ENCODE assay signal across 8 cellular contexts in genomic region chr4:145180298-145181090, GRCh38. TPM values are rescaled to one million over a fixed set of nuclear protein-coding genes. Genes with fewer than 3 reads are reported as not detected.
DNase-seq lines count a peak whose midpoint lies in the region; ATAC-seq and TF ChIP-seq lines count a peak whose summit lies in the region.

OTUD4 (minus strand) TSS chr4:145180589; CDS start chr4:145179973, 616 bp downstream.

- H3K27ac Mint-ChIP-seq in activated T-helper 2 cell treated with anti-CD3 and anti-CD28 coated beads, Interferon-gamma antibody, Interleukin-2, Interleukin-4, amounts not matched to agents 10 μg/mL and 5 μg/mL and 100 μg/mL, durations not matched to agents 14 hours and 24 hours and 36 hours, result peak within 1 kb of the TSS; percentile 94
- H3K27ac Mint-ChIP-seq in natural killer cell, result peak within 1 kb of the TSS; percentile 95 to 97

- no peaks in the 10 kb centered on the region for H3K27me3 Mint-ChIP-seq in activated T-helper 2 cell treated with anti-CD3 and anti-CD28 coated beads, Interferon-gamma antibody, Interleukin-2, Interleukin-4, amounts not matched to agents 10 μg/mL and 5 μg/mL and 100 μg/mL, durations not matched to agents 14 hours and 24 hours and 36 hours (ENCODE audit: low read depth)
- no peaks in the 10 kb centered on the region for H3K27me3 Mint-ChIP-seq in natural killer cell (ENCODE audit: low read depth in 2 of 2)

- peak; percentile 24 for TF ChIP-seq CTCF in LNCaP clone FGC (IDR thresholded peaks at IDR 0.05; ENCODE audit: control insufficient read depth, extremely low read depth, insufficient read depth)
- TF ChIP-seq CTCF in RWPE1 (conservative IDR thresholded peaks at IDR 0.05; ENCODE audit: low read depth), result peak; percentile 35
- no peak for TF ChIP-seq CTCF in natural killer cell (IDR thresholded peaks at IDR 0.05)

- peak within 1 kb of the TSS; percentile 92 for H3K27ac ChIP-seq in RWPE1

- CTCF ChIA-PET in RWPE1 (lab: Yijun Ruan, JAX), result interaction anchor here (0.8 kb wide), 1 partner anchor 12 kb away, joined by 3 read pairs; no protein-coding TSS in a partner anchor

- H3K4me3 ChIP-seq in LNCaP clone FGC (ENCODE audit: low read depth, low read length), result peak within 1 kb of the TSS; percentile 77

- peak; percentile 94 for DNase-seq in EL
- peak; percentile 70 for DNase-seq in GOT3 (lab: John Stamatoyannopoulos, UW)
- DNase-seq in LNCaP clone FGC (ENCODE audit: low read depth), result peak; percentile 89
- DNase-seq in RWPE1 (ENCODE audit: low spot score), result peak; percentile 90
- peak; percentile 94 for DNase-seq in activated T-helper 2 cell treated with anti-CD3 and anti-CD28 coated beads, Interferon-gamma antibody, Interleukin-2, Interleukin-4, amounts not matched to agents 10 μg/mL and 5 μg/mL and 100 μg/mL, durations not matched to agents 14 hours and 24 hours and 36 hours (ENCODE audit: low spot score)
- peak; percentile 89 for DNase-seq in fibroblast of peridontal ligament (ENCODE audit: extremely low read depth)
- peak; percentile 94 for DNase-seq in natural killer cell
- DNase-seq in stimulated activated naive CD4-positive, alpha-beta T cell treated with Interleukin-2 at 50 U/mL for 16 hours (lab: John Stamatoyannopoulos, UW), result peak; percentile 99

- H3K9me3 Mint-ChIP-seq in activated T-helper 2 cell treated with anti-CD3 and anti-CD28 coated beads, Interferon-gamma antibody, Interleukin-2, Interleukin-4, amounts not matched to agents 10 μg/mL and 5 μg/mL and 100 μg/mL, durations not matched to agents 14 hours and 24 hours and 36 hours, result no peaks in the 10 kb centered on the region
- H3K9me3 Mint-ChIP-seq in natural killer cell, result no peaks in the 10 kb centered on the region

- H3K4me1 Mint-ChIP-seq in activated T-helper 2 cell treated with anti-CD3 and anti-CD28 coated beads, Interferon-gamma antibody, Interleukin-2, Interleukin-4, amounts not matched to agents 10 μg/mL and 5 μg/mL and 100 μg/mL, durations not matched to agents 14 hours and 24 hours and 36 hours (ENCODE audit: low read depth), result peaks cover 14% of the 10 kb centered on the region
- H3K4me1 Mint-ChIP-seq in natural killer cell, result peaks cover 36 to 37% of the 10 kb centered on the region in 2 donors

- POLR2A ChIA-PET in RWPE1 (lab: Yijun Ruan, JAX; ENCODE audit: low non-redundant PET), result no interaction called here

- H3K36me3 Mint-ChIP-seq in activated T-helper 2 cell treated with anti-CD3 and anti-CD28 coated beads, Interferon-gamma antibody, Interleukin-2, Interleukin-4, amounts not matched to agents 10 μg/mL and 5 μg/mL and 100 μg/mL, durations not matched to agents 14 hours and 24 hours and 36 hours (ENCODE audit: low read depth), result peaks cover 20% of the 10 kb centered on the region
- H3K36me3 Mint-ChIP-seq in natural killer cell, result no peaks in the 10 kb centered on the region

- intact Hi-C loops in activated T-helper 2 cell treated with anti-CD3 and anti-CD28 coated beads, Interferon-gamma antibody, Interleukin-2, Interleukin-4, amounts not matched to agents 10 μg/mL and 5 μg/mL and 100 μg/mL, durations not matched to agents 14 hours and 24 hours and 36 hours (cut with micrococcal nuclease), result loop anchor here (1.0 to 5.0 kb wide), 7 partner anchors 82 to 1667 kb away; partner anchors contain the start of genes ABCE1, ANAPC10, MMAA and SLC10A7
- intact Hi-C loops in natural killer cell (cut with micrococcal nuclease), result loop anchor here (1.0 to 5.0 kb wide), 3 partner anchors 82 to 757 kb away; partner anchors contain the start of genes ABCE1, ANAPC10, MMAA and ZNF827

- H3K4me3 Mint-ChIP-seq in activated T-helper 2 cell treated with anti-CD3 and anti-CD28 coated beads, Interferon-gamma antibody, Interleukin-2, Interleukin-4, amounts not matched to agents 10 μg/mL and 5 μg/mL and 100 μg/mL, durations not matched to agents 14 hours and 24 hours and 36 hours (ENCODE audit: low read depth), result peak within 1 kb of the TSS; percentile 96
- H3K4me3 Mint-ChIP-seq in natural killer cell, result peak within 1 kb of the TSS; percentile 95

- peak; percentile 78 to 95 (median 84) for ATAC-seq in natural killer cell

RNA-seq across cellular contexts. Expression of gene OTUD4, which starts in this region (rescaled TPM):
- 71.7 and 80.4 TPM in 2 replicates for total RNA-seq in activated T-helper 2 cell treated with anti-CD3 and anti-CD28 coated beads, Interferon-gamma antibody, Interleukin-2, Interleukin-4, amounts not matched to agents 10 μg/mL and 5 μg/mL and 100 μg/mL, durations not matched to agents 14 hours and 24 hours and 36 hours
- 10 to 100 TPM; 60.0 to 73.3 (median 71.6) TPM for total RNA-seq in natural killer cell

Comparison
In these comparisons a context has a peak if more than half of its experiments do, and no peak if none do; other contexts are left out.
1. Peak in every context shown above with its lines: DNase-seq, ATAC-seq, H3K4me3 ChIP-seq and H3K27ac ChIP-seq.